ENCODE assay signal across 1 cellular context in genomic region chr10:74051729-74052342, GRCh38.
TF ChIP-seq lines count a peak whose summit lies in the region.

No MANE protein-coding gene starts in this region.

TF ChIP-seq in K562, 482 proteins besides CTCF, POLR2A, EP300 and RAD21 (continued from another document):
- TF ChIP-seq ZNF277 (CRISPR knock-in tag; IDR thresholded peaks at IDR 0.05; ENCODE audit: borderline replicate concordance), result no peak
- no peak for TF ChIP-seq HNRNPH1 (optimal IDR thresholded peaks at IDR 0.05; ENCODE audit: low read depth, low read length)
- TF ChIP-seq SMAD4 (CRISPR knock-in tag; conservative IDR thresholded peaks at IDR 0.05), result no peak
- no peak for TF ChIP-seq ZNF324 (CRISPR knock-in tag; IDR thresholded peaks at IDR 0.05)
- TF ChIP-seq CBX1 (IDR thresholded peaks at IDR 0.05; ENCODE audit: low read depth), result no peak
- no peak for TF ChIP-seq KDM4B (IDR thresholded peaks at IDR 0.05; ENCODE audit: borderline replicate concordance in 2 of 2, low read depth in 1 of 2)
- TF ChIP-seq ZNF507 (tag; conservative IDR thresholded peaks at IDR 0.05), result no peak
- TF ChIP-seq DPF2 (IDR thresholded peaks at IDR 0.05), result no peak
- TF ChIP-seq HMBOX1 (IDR thresholded peaks at IDR 0.05), result 0 out of 2 replicates have a peak, but pooled peaks have one; percentile 25
- no peak for TF ChIP-seq TAF7 (tag; IDR thresholded peaks at IDR 0.05)
- peak; percentile 59 for TF ChIP-seq EHMT2 (IDR thresholded peaks at IDR 0.05)
- TF ChIP-seq BMI1 (IDR thresholded peaks at IDR 0.05; ENCODE audit: low read length), result peak; percentile 71
- TF ChIP-seq XRCC5 (IDR thresholded peaks at IDR 0.05; ENCODE audit: low read depth, low read length), result no peak
- no peak for TF ChIP-seq FOXO4 (CRISPR knock-in tag; IDR thresholded peaks at IDR 0.05)
- no peak for TF ChIP-seq ZNF583 (CRISPR knock-in tag; IDR thresholded peaks at IDR 0.05)
- no peak for TF ChIP-seq IRF2 (CRISPR knock-in tag; IDR thresholded peaks at IDR 0.05)
- TF ChIP-seq ZNF436 (CRISPR knock-in tag; IDR thresholded peaks at IDR 0.05), result no peak
- no peak for TF ChIP-seq FOSL1 (tag; conservative IDR thresholded peaks at IDR 0.05)
- no peak for TF ChIP-seq E2F4 (CRISPR knock-in tag; IDR thresholded peaks at IDR 0.05; ENCODE audit: low read depth)
- peak; percentile 60; the same call in 1 of the 2 replicates for TF ChIP-seq MXI1 (IDR thresholded peaks at IDR 0.05; ENCODE audit: low read depth, low read length)
- TF ChIP-seq POLR3G (IDR thresholded peaks at IDR 0.05; ENCODE audit: extremely low read depth, insufficient read length, insufficient replicate concordance), result no peak
- TF ChIP-seq THRAP3 (IDR thresholded peaks at IDR 0.05; ENCODE audit: borderline replicate concordance), result no peak
- TF ChIP-seq CXXC5 (CRISPR knock-in tag; IDR thresholded peaks at IDR 0.05), result 0 out of 2 replicates have a peak, but pooled peaks have one; percentile 24
- no peak for TF ChIP-seq TSC22D4 (tag; IDR thresholded peaks at IDR 0.05)
- peak; percentile 99 for TF ChIP-seq ZBTB5 (IDR thresholded peaks at IDR 0.05)
- no peak for TF ChIP-seq RFX7 (CRISPR knock-in tag; IDR thresholded peaks at IDR 0.05)
- TF ChIP-seq SPI1 (IDR thresholded peaks at IDR 0.05; ENCODE audit: borderline replicate concordance, low read depth, low read length), result no peak
- TF ChIP-seq AFF1 (IDR thresholded peaks at IDR 0.05; ENCODE audit: low read depth in 1 of 2, partially characterized antibody in 2 of 2), result no peak
- no peak for TF ChIP-seq E2F1 (CRISPR knock-in tag; IDR thresholded peaks at IDR 0.05)
- TF ChIP-seq POLR2G (IDR thresholded peaks at IDR 0.05; ENCODE audit: low read depth, low read length), result no peak
- no peak for TF ChIP-seq ZBTB26 (CRISPR knock-in tag; IDR thresholded peaks at IDR 0.05)
- no peak for TF ChIP-seq ZNF184 (CRISPR knock-in tag; IDR thresholded peaks at IDR 0.05)
- no peak for TF ChIP-seq ATF7 (IDR thresholded peaks at IDR 0.05)
- TF ChIP-seq ZNF444 (CRISPR knock-in tag; IDR thresholded peaks at IDR 0.05), result no peak
- no peak for TF ChIP-seq NR1H2 (CRISPR knock-in tag; IDR thresholded peaks at IDR 0.05)
- no peak for TF ChIP-seq SMC3 (conservative IDR thresholded peaks at IDR 0.05; ENCODE audit: insufficient read depth, low read depth, low read length)
- no peak for TF ChIP-seq ZMIZ1 (IDR thresholded peaks at IDR 0.05; ENCODE audit: low read depth in 2 of 2, low read length in 2 of 2)
- TF ChIP-seq TAL1 (IDR thresholded peaks at IDR 0.05), result no peak
- TF ChIP-seq YY1 (IDR thresholded peaks at IDR 0.05; ENCODE audit: borderline replicate concordance in 1 of 3, control insufficient read depth in 1 of 3, extremely low read depth in 1 of 3, insufficient read depth in 3 of 3, insufficient read length in 1 of 3, insufficient replicate concordance in 2 of 3, low read depth in 1 of 3, low read length in 2 of 3), result no peak
- no peak for TF ChIP-seq HDGF (IDR thresholded peaks at IDR 0.05)
- TF ChIP-seq ZNF696 (CRISPR knock-in tag; conservative IDR thresholded peaks at IDR 0.05), result no peak
- TF ChIP-seq GTF2B (IDR thresholded peaks at IDR 0.05; ENCODE audit: extremely low read depth, insufficient read length), result no peak
- no peak for TF ChIP-seq ARID2 (IDR thresholded peaks at IDR 0.05)
- 0 out of 2 replicates have a peak, but pooled peaks have one; percentile 25 for TF ChIP-seq ZBTB33 (CRISPR knock-in tag; IDR thresholded peaks at IDR 0.05)
